1 cellular context compared by ENCODE assay signal in the genomic region with DNA sequence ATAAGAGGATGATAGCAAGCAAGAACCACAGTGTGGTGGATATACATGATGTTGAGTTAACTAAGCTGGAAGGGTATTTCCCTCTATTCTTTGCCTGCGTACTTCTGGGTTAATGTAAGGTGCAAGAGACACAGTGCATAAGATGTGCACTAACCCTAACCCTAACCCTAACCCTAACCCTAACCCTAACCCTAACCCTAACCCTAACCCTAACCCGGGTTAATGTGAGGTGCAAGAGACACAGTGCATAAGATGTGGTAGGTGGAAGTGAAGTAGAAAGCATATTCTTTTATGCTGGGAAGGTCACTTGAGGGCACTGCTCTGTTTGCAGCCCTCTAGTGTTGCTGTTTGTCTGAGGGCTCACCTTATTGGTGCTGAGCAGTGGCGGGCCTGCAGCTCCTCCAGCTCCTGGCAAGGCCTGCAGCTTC.
TF ChIP-seq lines count a peak whose summit lies in the region.

No MANE protein-coding gene starts in this region.

TF ChIP-seq in HCT116, 20 proteins besides CTCF, POLR2A, EP300 and RAD21 (continued from another document):
- TF ChIP-seq, protein P1, sequence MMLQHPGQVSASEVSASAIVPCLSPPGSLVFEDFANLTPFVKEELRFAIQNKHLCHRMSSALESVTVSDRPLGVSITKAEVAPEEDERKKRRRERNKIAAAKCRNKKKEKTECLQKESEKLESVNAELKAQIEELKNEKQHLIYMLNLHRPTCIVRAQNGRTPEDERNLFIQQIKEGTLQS (IDR thresholded peaks at IDR 0.05): no peak
- TF ChIP-seq, protein P2, sequence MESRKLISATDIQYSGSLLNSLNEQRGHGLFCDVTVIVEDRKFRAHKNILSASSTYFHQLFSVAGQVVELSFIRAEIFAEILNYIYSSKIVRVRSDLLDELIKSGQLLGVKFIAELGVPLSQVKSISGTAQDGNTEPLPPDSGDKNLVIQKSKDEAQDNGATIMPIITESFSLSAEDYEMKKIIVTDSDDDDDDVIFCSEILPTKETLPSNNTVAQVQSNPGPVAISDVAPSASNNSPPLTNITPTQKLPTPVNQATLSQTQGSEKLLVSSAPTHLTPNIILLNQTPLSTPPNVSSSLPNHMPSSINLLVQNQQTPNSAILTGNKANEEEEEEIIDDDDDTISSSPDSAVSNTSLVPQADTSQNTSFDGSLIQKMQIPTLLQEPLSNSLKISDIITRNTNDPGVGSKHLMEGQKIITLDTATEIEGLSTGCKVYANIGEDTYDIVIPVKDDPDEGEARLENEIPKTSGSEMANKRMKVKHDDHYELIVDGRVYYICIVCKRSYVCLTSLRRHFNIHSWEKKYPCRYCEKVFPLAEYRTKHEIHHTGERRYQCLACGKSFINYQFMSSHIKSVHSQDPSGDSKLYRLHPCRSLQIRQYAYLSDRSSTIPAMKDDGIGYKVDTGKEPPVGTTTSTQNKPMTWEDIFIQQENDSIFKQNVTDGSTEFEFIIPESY (IDR thresholded peaks at IDR 0.05; ENCODE audit: extremely low read depth, insufficient replicate concordance, low read length): no peak
- TF ChIP-seq, protein P3, sequence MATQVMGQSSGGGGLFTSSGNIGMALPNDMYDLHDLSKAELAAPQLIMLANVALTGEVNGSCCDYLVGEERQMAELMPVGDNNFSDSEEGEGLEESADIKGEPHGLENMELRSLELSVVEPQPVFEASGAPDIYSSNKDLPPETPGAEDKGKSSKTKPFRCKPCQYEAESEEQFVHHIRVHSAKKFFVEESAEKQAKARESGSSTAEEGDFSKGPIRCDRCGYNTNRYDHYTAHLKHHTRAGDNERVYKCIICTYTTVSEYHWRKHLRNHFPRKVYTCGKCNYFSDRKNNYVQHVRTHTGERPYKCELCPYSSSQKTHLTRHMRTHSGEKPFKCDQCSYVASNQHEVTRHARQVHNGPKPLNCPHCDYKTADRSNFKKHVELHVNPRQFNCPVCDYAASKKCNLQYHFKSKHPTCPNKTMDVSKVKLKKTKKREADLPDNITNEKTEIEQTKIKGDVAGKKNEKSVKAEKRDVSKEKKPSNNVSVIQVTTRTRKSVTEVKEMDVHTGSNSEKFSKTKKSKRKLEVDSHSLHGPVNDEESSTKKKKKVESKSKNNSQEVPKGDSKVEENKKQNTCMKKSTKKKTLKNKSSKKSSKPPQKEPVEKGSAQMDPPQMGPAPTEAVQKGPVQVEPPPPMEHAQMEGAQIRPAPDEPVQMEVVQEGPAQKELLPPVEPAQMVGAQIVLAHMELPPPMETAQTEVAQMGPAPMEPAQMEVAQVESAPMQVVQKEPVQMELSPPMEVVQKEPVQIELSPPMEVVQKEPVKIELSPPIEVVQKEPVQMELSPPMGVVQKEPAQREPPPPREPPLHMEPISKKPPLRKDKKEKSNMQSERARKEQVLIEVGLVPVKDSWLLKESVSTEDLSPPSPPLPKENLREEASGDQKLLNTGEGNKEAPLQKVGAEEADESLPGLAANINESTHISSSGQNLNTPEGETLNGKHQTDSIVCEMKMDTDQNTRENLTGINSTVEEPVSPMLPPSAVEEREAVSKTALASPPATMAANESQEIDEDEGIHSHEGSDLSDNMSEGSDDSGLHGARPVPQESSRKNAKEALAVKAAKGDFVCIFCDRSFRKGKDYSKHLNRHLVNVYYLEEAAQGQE (IDR thresholded peaks at IDR 0.05; ENCODE audit: low read depth): no peak
- TF ChIP-seq FOSL1 (IDR thresholded peaks at IDR 0.05; ENCODE audit: low read depth): no peak
- TF ChIP-seq ZFX (IDR thresholded peaks at IDR 0.05): no peak
- no peak for TF ChIP-seq JUND (IDR thresholded peaks at IDR 0.05)
- no peak for TF ChIP-seq YY1 (IDR thresholded peaks at IDR 0.05; ENCODE audit: extremely low read depth, insufficient replicate concordance, low read depth, low read length)
- TF ChIP-seq ZNF274 (IDR thresholded peaks at IDR 0.05; ENCODE audit: low read depth, low read length): no peak
- no peak for TF ChIP-seq SP1 (IDR thresholded peaks at IDR 0.05; ENCODE audit: low read depth)
- TF ChIP-seq EZH2 (IDR thresholded peaks at IDR 0.05): no peak
